ENCODE assay signal across 1 cellular context in the genomic region with DNA sequence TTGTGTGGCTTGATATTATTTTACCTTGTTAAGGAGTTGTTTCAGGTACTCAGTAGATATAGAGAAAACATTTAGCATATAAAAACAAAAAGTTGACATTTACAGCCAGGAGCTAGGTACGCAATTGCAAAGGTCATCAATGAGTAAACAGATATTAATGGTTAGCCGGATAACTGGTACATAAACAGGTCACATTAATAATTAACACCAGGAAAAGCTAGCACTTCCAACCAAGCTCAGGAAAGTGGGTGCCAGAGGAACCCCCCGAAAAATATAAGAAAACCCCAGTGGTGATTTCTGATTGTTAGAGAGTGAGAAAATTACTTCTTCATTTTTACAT.
TF ChIP-seq lines count a peak whose summit lies in the region.

No MANE protein-coding gene starts in this region.

TF ChIP-seq in SK-N-SH treated with all-trans-retinoic acid at 6 μM for 48 hours, 23 proteins besides CTCF, POLR2A, EP300 and RAD21 (continued from another document):
- TF ChIP-seq, protein P1, sequence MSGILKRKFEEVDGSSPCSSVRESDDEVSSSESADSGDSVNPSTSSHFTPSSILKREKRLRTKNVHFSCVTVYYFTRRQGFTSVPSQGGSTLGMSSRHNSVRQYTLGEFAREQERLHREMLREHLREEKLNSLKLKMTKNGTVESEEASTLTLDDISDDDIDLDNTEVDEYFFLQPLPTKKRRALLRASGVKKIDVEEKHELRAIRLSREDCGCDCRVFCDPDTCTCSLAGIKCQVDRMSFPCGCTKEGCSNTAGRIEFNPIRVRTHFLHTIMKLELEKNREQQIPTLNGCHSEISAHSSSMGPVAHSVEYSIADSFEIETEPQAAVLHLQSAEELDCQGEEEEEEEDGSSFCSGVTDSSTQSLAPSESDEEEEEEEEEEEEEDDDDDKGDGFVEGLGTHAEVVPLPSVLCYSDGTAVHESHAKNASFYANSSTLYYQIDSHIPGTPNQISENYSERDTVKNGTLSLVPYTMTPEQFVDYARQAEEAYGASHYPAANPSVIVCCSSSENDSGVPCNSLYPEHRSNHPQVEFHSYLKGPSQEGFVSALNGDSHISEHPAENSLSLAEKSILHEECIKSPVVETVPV (CRISPR knock-in tag; IDR thresholded peaks at IDR 0.05): no peak
